1 cellular context compared by ENCODE assay signal in the genomic region with DNA sequence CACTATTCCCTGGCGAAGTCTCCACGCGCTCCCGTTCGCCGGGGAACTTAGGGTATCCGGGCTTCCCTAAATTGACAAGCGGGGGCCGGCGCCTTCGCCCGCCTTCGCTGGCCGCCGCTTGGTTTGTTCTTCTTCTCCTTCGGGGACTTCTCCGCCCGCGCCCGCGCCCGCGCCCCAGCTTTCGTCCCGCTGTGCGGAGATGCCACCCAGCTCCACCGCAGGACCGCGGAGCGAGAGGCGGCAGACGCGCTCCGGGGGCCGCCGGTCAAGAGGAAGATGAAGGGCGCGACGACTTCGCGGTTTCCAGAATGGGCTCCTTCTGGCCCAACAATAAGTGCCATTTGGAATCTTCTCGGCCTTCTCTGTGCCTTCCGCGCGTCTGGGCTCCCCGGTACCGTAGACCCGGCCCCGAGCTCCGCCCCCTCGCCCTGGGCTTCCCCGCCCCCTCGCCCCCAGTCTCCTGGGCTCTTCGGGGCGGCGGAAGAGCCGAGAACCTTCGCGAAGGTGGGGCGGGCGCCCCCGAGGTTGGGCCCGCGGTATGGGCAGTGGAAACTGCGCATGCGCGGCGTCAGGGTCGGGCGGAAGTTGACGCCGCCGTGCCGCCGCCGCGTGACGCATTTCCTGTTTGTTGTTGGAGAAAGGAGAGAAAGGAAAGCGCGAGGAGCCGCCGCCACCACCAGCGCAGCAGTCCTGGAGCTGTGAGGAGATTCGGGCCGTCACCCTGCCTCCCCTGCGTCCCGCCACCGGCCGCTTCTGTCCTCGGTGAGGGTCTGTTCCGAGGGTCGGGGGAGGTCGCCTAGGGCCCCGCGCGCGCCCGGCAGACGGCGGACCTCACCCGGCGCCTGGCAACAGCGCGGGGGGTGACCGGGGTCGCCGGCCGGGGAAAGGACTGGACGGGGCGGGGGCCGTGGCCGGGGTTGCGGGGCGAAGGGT.
TF ChIP-seq lines count a peak whose summit lies in the region.

A gene (plus strand): TSS at position 622 of the 933 bp plus-strand sequence. CDS start 21,569 bp downstream, outside the sequence.

TF ChIP-seq in K562, 482 proteins besides CTCF, POLR2A, EP300 and RAD21 (continued from another document and continues in another):
- TF ChIP-seq, protein P1, sequence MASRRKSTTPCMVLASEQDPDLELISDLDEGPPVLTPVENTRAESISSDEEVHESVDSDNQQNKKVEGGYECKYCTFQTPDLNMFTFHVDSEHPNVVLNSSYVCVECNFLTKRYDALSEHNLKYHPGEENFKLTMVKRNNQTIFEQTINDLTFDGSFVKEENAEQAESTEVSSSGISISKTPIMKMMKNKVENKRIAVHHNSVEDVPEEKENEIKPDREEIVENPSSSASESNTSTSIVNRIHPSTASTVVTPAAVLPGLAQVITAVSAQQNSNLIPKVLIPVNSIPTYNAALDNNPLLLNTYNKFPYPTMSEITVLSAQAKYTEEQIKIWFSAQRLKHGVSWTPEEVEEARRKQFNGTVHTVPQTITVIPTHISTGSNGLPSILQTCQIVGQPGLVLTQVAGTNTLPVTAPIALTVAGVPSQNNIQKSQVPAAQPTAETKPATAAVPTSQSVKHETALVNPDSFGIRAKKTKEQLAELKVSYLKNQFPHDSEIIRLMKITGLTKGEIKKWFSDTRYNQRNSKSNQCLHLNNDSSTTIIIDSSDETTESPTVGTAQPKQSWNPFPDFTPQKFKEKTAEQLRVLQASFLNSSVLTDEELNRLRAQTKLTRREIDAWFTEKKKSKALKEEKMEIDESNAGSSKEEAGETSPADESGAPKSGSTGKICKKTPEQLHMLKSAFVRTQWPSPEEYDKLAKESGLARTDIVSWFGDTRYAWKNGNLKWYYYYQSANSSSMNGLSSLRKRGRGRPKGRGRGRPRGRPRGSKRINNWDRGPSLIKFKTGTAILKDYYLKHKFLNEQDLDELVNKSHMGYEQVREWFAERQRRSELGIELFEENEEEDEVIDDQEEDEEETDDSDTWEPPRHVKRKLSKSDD (conservative IDR thresholded peaks at IDR 0.05; ENCODE audit: low read length), result no peak; the same call in 1 of the 2 replicates
- TF ChIP-seq MECOM (CRISPR knock-in tag; IDR thresholded peaks at IDR 0.05), result no peak
- TF ChIP-seq, protein P2, sequence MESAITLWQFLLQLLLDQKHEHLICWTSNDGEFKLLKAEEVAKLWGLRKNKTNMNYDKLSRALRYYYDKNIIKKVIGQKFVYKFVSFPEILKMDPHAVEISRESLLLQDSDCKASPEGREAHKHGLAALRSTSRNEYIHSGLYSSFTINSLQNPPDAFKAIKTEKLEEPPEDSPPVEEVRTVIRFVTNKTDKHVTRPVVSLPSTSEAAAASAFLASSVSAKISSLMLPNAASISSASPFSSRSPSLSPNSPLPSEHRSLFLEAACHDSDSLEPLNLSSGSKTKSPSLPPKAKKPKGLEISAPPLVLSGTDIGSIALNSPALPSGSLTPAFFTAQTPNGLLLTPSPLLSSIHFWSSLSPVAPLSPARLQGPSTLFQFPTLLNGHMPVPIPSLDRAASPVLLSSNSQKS (CRISPR knock-in tag; IDR thresholded peaks at IDR 0.05), result no peak
- TF ChIP-seq, protein P3, sequence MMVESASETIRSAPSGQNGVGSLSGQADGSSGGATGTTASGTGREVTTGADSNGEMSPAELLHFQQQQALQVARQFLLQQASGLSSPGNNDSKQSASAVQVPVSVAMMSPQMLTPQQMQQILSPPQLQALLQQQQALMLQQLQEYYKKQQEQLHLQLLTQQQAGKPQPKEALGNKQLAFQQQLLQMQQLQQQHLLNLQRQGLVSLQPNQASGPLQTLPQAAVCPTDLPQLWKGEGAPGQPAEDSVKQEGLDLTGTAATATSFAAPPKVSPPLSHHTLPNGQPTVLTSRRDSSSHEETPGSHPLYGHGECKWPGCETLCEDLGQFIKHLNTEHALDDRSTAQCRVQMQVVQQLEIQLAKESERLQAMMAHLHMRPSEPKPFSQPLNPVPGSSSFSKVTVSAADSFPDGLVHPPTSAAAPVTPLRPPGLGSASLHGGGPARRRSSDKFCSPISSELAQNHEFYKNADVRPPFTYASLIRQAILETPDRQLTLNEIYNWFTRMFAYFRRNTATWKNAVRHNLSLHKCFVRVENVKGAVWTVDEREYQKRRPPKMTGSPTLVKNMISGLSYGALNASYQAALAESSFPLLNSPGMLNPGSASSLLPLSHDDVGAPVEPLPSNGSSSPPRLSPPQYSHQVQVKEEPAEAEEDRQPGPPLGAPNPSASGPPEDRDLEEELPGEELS (CRISPR knock-in tag; IDR thresholded peaks at IDR 0.05; ENCODE audit: borderline replicate concordance), result 0 out of 2 replicates have a peak, but pooled peaks have one; percentile 47
- TF ChIP-seq, protein P4, sequence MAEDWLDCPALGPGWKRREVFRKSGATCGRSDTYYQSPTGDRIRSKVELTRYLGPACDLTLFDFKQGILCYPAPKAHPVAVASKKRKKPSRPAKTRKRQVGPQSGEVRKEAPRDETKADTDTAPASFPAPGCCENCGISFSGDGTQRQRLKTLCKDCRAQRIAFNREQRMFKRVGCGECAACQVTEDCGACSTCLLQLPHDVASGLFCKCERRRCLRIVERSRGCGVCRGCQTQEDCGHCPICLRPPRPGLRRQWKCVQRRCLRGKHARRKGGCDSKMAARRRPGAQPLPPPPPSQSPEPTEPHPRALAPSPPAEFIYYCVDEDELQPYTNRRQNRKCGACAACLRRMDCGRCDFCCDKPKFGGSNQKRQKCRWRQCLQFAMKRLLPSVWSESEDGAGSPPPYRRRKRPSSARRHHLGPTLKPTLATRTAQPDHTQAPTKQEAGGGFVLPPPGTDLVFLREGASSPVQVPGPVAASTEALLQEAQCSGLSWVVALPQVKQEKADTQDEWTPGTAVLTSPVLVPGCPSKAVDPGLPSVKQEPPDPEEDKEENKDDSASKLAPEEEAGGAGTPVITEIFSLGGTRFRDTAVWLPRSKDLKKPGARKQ (CRISPR knock-in tag; IDR thresholded peaks at IDR 0.05), result peak; percentile 99
- no peak for TF ChIP-seq STAT5B (CRISPR knock-in tag; IDR thresholded peaks at IDR 0.05)
- 0 out of 2 replicates have a peak, but pooled peaks have one; percentile 40 for TF ChIP-seq HSF4 (CRISPR knock-in tag; IDR thresholded peaks at IDR 0.05; ENCODE audit: borderline replicate concordance)
- no peak for TF ChIP-seq ZNF644 (tag; IDR thresholded peaks at IDR 0.05; ENCODE audit: low read depth)
- peak; percentile 96 for TF ChIP-seq POLR2G (IDR thresholded peaks at IDR 0.05; ENCODE audit: low read depth, low read length)
- no peak for TF ChIP-seq ELF4 (CRISPR knock-in tag; IDR thresholded peaks at IDR 0.05)
- no peak for TF ChIP-seq ESRRB (CRISPR knock-in tag; IDR thresholded peaks at IDR 0.05; ENCODE audit: borderline replicate concordance)
- no peak for TF ChIP-seq ZKSCAN8 (CRISPR knock-in tag; IDR thresholded peaks at IDR 0.05)
- TF ChIP-seq, protein P5, sequence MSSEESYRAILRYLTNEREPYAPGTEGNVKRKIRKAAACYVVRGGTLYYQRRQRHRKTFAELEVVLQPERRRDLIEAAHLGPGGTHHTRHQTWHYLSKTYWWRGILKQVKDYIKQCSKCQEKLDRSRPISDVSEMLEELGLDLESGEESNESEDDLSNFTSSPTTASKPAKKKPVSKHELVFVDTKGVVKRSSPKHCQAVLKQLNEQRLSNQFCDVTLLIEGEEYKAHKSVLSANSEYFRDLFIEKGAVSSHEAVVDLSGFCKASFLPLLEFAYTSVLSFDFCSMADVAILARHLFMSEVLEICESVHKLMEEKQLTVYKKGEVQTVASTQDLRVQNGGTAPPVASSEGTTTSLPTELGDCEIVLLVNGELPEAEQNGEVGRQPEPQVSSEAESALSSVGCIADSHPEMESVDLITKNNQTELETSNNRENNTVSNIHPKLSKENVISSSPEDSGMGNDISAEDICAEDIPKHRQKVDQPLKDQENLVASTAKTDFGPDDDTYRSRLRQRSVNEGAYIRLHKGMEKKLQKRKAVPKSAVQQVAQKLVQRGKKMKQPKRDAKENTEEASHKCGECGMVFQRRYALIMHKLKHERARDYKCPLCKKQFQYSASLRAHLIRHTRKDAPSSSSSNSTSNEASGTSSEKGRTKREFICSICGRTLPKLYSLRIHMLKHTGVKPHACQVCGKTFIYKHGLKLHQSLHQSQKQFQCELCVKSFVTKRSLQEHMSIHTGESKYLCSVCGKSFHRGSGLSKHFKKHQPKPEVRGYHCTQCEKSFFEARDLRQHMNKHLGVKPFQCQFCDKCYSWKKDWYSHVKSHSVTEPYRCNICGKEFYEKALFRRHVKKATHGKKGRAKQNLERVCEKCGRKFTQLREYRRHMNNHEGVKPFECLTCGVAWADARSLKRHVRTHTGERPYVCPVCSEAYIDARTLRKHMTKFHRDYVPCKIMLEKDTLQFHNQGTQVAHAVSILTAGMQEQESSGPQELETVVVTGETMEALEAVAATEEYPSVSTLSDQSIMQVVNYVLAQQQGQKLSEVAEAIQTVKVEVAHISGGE (CRISPR knock-in tag; IDR thresholded peaks at IDR 0.05), result peak in 1 of 3 experiments; percentile 74; a peak in 2 of 6 replicates
- no peak for TF ChIP-seq ADNP (tag; IDR thresholded peaks at IDR 0.05)
- TF ChIP-seq U2AF2 (optimal IDR thresholded peaks at IDR 0.05; ENCODE audit: low read depth, low read length), result no peak
- no peak for TF ChIP-seq MCM7 (IDR thresholded peaks at IDR 0.05)
- TF ChIP-seq, protein P6, sequence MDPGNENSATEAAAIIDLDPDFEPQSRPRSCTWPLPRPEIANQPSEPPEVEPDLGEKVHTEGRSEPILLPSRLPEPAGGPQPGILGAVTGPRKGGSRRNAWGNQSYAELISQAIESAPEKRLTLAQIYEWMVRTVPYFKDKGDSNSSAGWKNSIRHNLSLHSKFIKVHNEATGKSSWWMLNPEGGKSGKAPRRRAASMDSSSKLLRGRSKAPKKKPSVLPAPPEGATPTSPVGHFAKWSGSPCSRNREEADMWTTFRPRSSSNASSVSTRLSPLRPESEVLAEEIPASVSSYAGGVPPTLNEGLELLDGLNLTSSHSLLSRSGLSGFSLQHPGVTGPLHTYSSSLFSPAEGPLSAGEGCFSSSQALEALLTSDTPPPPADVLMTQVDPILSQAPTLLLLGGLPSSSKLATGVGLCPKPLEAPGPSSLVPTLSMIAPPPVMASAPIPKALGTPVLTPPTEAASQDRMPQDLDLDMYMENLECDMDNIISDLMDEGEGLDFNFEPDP (CRISPR knock-in tag; IDR thresholded peaks at IDR 0.05), result no peak
- TF ChIP-seq COPS2 (conservative IDR thresholded peaks at IDR 0.05), result no peak
- TF ChIP-seq LEF1 (IDR thresholded peaks at IDR 0.05), result no peak
- no peak for TF ChIP-seq NFXL1 (CRISPR knock-in tag; IDR thresholded peaks at IDR 0.05)
- no peak for TF ChIP-seq SNIP1 (IDR thresholded peaks at IDR 0.05; ENCODE audit: low read depth)
- no peak for TF ChIP-seq CHD1 (IDR thresholded peaks at IDR 0.05; ENCODE audit: low read length)
- TF ChIP-seq BACH1 (tag; IDR thresholded peaks at IDR 0.05), result no peak
- peak; percentile 46 for TF ChIP-seq BHLHE40 (IDR thresholded peaks at IDR 0.05; ENCODE audit: low read length)
- no peak for TF ChIP-seq HOXB6 (CRISPR knock-in tag; IDR thresholded peaks at IDR 0.05; ENCODE audit: borderline replicate concordance)
- no peak for TF ChIP-seq HDGF (IDR thresholded peaks at IDR 0.05)
- no peak for TF ChIP-seq TSC22D4 (tag; IDR thresholded peaks at IDR 0.05)
- TF ChIP-seq CEBPG (CRISPR knock-in tag; IDR thresholded peaks at IDR 0.05), result no peak
- TF ChIP-seq CEBPG (tag; conservative IDR thresholded peaks at IDR 0.05 in 1 of 2, IDR thresholded peaks at IDR 0.05 in 1 of 2), result no peak
- TF ChIP-seq TRIM24 (IDR thresholded peaks at IDR 0.05), result no peak
- TF ChIP-seq, protein P7, sequence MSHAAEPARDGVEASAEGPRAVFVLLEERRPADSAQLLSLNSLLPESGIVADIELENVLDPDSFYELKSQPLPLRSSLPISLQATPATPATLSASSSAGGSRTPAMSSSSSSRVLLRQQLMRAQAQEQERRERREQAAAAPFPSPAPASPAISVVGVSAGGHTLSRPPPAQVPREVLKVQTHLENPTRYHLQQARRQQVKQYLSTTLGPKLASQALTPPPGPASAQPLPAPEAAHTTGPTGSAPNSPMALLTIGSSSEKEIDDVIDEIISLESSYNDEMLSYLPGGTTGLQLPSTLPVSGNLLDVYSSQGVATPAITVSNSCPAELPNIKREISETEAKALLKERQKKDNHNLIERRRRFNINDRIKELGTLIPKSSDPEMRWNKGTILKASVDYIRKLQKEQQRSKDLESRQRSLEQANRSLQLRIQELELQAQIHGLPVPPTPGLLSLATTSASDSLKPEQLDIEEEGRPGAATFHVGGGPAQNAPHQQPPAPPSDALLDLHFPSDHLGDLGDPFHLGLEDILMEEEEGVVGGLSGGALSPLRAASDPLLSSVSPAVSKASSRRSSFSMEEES (CRISPR knock-in tag; IDR thresholded peaks at IDR 0.05), result no peak
- no peak for TF ChIP-seq POLR3G (IDR thresholded peaks at IDR 0.05; ENCODE audit: extremely low read depth, insufficient read length, insufficient replicate concordance)
- no peak for TF ChIP-seq TCF7L2 (IDR thresholded peaks at IDR 0.05; ENCODE audit: low read depth, low read length)
- TF ChIP-seq, protein P8, sequence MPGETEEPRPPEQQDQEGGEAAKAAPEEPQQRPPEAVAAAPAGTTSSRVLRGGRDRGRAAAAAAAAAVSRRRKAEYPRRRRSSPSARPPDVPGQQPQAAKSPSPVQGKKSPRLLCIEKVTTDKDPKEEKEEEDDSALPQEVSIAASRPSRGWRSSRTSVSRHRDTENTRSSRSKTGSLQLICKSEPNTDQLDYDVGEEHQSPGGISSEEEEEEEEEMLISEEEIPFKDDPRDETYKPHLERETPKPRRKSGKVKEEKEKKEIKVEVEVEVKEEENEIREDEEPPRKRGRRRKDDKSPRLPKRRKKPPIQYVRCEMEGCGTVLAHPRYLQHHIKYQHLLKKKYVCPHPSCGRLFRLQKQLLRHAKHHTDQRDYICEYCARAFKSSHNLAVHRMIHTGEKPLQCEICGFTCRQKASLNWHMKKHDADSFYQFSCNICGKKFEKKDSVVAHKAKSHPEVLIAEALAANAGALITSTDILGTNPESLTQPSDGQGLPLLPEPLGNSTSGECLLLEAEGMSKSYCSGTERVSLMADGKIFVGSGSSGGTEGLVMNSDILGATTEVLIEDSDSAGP (CRISPR knock-in tag; IDR thresholded peaks at IDR 0.05), result no peak
- no peak for TF ChIP-seq HDAC2 (IDR thresholded peaks at IDR 0.05)
- TF ChIP-seq, protein P9, sequence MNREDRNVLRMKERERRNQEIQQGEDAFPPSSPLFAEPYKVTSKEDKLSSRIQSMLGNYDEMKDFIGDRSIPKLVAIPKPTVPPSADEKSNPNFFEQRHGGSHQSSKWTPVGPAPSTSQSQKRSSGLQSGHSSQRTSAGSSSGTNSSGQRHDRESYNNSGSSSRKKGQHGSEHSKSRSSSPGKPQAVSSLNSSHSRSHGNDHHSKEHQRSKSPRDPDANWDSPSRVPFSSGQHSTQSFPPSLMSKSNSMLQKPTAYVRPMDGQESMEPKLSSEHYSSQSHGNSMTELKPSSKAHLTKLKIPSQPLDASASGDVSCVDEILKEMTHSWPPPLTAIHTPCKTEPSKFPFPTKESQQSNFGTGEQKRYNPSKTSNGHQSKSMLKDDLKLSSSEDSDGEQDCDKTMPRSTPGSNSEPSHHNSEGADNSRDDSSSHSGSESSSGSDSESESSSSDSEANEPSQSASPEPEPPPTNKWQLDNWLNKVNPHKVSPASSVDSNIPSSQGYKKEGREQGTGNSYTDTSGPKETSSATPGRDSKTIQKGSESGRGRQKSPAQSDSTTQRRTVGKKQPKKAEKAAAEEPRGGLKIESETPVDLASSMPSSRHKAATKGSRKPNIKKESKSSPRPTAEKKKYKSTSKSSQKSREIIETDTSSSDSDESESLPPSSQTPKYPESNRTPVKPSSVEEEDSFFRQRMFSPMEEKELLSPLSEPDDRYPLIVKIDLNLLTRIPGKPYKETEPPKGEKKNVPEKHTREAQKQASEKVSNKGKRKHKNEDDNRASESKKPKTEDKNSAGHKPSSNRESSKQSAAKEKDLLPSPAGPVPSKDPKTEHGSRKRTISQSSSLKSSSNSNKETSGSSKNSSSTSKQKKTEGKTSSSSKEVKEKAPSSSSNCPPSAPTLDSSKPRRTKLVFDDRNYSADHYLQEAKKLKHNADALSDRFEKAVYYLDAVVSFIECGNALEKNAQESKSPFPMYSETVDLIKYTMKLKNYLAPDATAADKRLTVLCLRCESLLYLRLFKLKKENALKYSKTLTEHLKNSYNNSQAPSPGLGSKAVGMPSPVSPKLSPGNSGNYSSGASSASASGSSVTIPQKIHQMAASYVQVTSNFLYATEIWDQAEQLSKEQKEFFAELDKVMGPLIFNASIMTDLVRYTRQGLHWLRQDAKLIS (CRISPR knock-in tag; IDR thresholded peaks at IDR 0.05), result 0 out of 2 replicates have a peak, but pooled peaks have one; percentile 14
